12 cellular contexts compared by ENCODE assay signal in genomic region chr19:13537454-13537853, GRCh38. TPM values are rescaled to one million over a fixed set of nuclear protein-coding genes. Genes with fewer than 3 reads are reported as not detected.
DNase-seq lines count a peak whose midpoint lies in the region; ATAC-seq, FAIRE-seq and TF ChIP-seq lines count a peak whose summit lies in the region.
"Had no signal": no experiment of that assay in that cellular context is flagged by ENCODE, and none has a peak within 500 bp of the region (broad histone marks: within the 10 kb centered on the region; RNA-seq: fewer than 3 reads in every experiment).

No MANE protein-coding gene starts in this region.

- 19% methylated on average over 5 of the region's 6 CpGs for WGBS in HepG2 (ENCODE audit: low lambda C conversion rate)
- WGBS in right lobe of liver (ENCODE audit: insufficient coverage, low coverage, low lambda C conversion rate, missing lambda C conversion rate), result 67% methylated on average over 2 of the region's 6 CpGs
- 51 to 56% methylated on average over 6 of the region's 6 CpGs for WGBS in lower leg skin, 2 donors
- 33 to 56% (median 53%) methylated on average over 5 to 6 of the region's 6 CpGs for WGBS in adrenal gland, 4 donors

- in situ Hi-C loops in HepG2 (cut with HindIII; ENCODE audit: extremely low pct_ligation_motif_present, low pct_unique_long_range_greater_than_20kb), result no loop called here

- no peak for FAIRE-seq in HepG2 (lab: Jason Lieb, UNC)
- no peak for FAIRE-seq in HTR-8/SVneo (lab: Jason Lieb, UNC)

- no peaks in the 10 kb centered on the region for H3K4me1 ChIP-seq in HepG2 (ENCODE audit: insufficient read depth, low read length)
- no peaks in the 10 kb centered on the region for H3K4me1 ChIP-seq in right lobe of liver
- H3K4me1 ChIP-seq in adrenal gland (replicated peaks in 1 of 2), result no peaks in the 10 kb centered on the region
- H3K4me1 ChIP-seq: gastroesophageal sphincter, thyroid gland had no signal

- H3K27ac ChIP-seq in HepG2 (ENCODE audit: extremely low read length, insufficient read depth, low read length) (no peak overlapping the region), right lobe of liver (no peak overlapping the region), adrenal gland (no peak overlapping the region)
- H3K27ac ChIP-seq: gastroesophageal sphincter, thyroid gland had no signal

- no peak overlapping the region for H3K9ac ChIP-seq in HepG2 (ENCODE audit: insufficient read depth, low read depth, low read length)

- CTCF ChIA-PET in HepG2 (lab: Yijun Ruan, JAX; ENCODE audit: low intra/inter-chr PET ratio, low total read pairs), result no interaction called here

- H3K4me3 ChIP-seq in HepG2 (replicated peaks in 1 of 3; ENCODE audit: insufficient read depth in 1 of 3, low read depth in 2 of 3, low read length in 3 of 3), result no peak overlapping the region
- no peak overlapping the region for H3K4me3 ChIP-seq in right lobe of liver
- no peak overlapping the region for H3K4me3 ChIP-seq in lower leg skin (ENCODE audit: low read depth, poor library complexity, severe bottlenecking)
- no peak overlapping the region for H3K4me3 ChIP-seq in adrenal gland
- H3K4me3 ChIP-seq: gastroesophageal sphincter, thyroid gland had no signal

- BruUV-seq in HepG2 (replicated peaks; lab: Mats Ljungman, UMichigan), result no TSS peak

- no peaks in the 10 kb centered on the region for H4K20me1 ChIP-seq in HepG2 (ENCODE audit: insufficient read depth, low read length)

- POLR2A ChIA-PET in HepG2 (lab: Yijun Ruan, JAX), result no interaction called here

- TF ChIP-seq EP300 in HepG2 (IDR thresholded peaks at IDR 0.05; ENCODE audit: low read depth in 2 of 2, low read length in 2 of 2) (no peak), HepG2 (CRISPR knock-in tag; IDR thresholded peaks at IDR 0.05; ENCODE audit: borderline replicate concordance) (no peak)

- H3K27me3 ChIP-seq in HepG2 (ENCODE audit: control insufficient read depth in 1 of 2, insufficient read depth in 2 of 2, low read length in 2 of 2) (peaks cover 0 to 2% of the 10 kb centered on the region in 2 experiments; a peak in 1 of 5 replicates), right lobe of liver (no peaks in the 10 kb centered on the region), adrenal gland (no peaks in the 10 kb centered on the region)
- H3K27me3 ChIP-seq: thyroid gland had no signal

- TF ChIP-seq CTCF in HepG2 (CRISPR knock-in tag; IDR thresholded peaks at IDR 0.05) (no peak), right lobe of liver (IDR thresholded peaks at IDR 0.05) (no peak), lower leg skin (IDR thresholded peaks at IDR 0.05) (no peak), adrenal gland (IDR thresholded peaks at IDR 0.05) (no peak)

- H3K4me2 ChIP-seq in HepG2 (ENCODE audit: low read depth, low read length), result no peak overlapping the region

- intact Hi-C loops in HepG2 (cut with micrococcal nuclease; ENCODE audit: unreplicated experiment), result no loop called here
- intact Hi-C loops in right lobe of liver (cut with DNase I), result no loop called here
- intact Hi-C loops in lower leg skin (cut with DNase I; ENCODE audit: low total_unique reads), result no loop called here
- intact Hi-C loops in adrenal gland (cut with DNase I), result no loop called here

- no peak for DNase-seq in HepG2 (ENCODE audit: low spot score)
- DNase-seq in right lobe of liver, result no peak
- peak; percentile 96 for DNase-seq in NCI-H2196 (lab: John Stamatoyannopoulos, UW; ENCODE audit: unreplicated experiment)
- DNase-seq in RPMI8226, result peak; percentile 53
- no peak for DNase-seq in lower leg skin (ENCODE audit: low spot score in 2 of 2)
- DNase-seq in adrenal gland, result no peak
- no peak for DNase-seq in HTR-8/SVneo (ENCODE audit: insufficient read length, low spot score)
- no peak for DNase-seq in islet precursor cell
- DNase-seq: activated naive CD8-positive, alpha-beta T cell treated with anti-CD3 and anti-CD28 coated beads, Interleukin-2, amount 10 ng/mL, durations not matched to agents 7 days and 5 days; caudate nucleus; thyroid gland had no signal

- H3K36me3 ChIP-seq in HepG2 (replicated peaks in 1 of 2; ENCODE audit: control insufficient read depth in 1 of 2, insufficient read depth in 2 of 2, low read length in 2 of 2) (no peaks in the 10 kb centered on the region), right lobe of liver (no peaks in the 10 kb centered on the region), adrenal gland (replicated peaks in 1 of 2) (no peaks in the 10 kb centered on the region)
- H3K36me3 ChIP-seq: gastroesophageal sphincter, thyroid gland had no signal

- TF ChIP-seq POLR2A in HepG2 (IDR thresholded peaks at IDR 0.05; ENCODE audit: insufficient read depth in 1 of 2, low read depth in 2 of 2, low read length in 2 of 2) (no peak), right lobe of liver (IDR thresholded peaks at IDR 0.05) (no peak), lower leg skin (IDR thresholded peaks at IDR 0.05) (no peak), adrenal gland (IDR thresholded peaks at IDR 0.05) (no peak)

- no peaks in the 10 kb centered on the region for H3K9me3 ChIP-seq in HepG2 (ENCODE audit: low read length)
- no peaks in the 10 kb centered on the region for H3K9me3 ChIP-seq in right lobe of liver
- no peaks in the 10 kb centered on the region for H3K9me3 ChIP-seq in adrenal gland (replicated peaks in 1 of 3)
- H3K9me3 ChIP-seq: thyroid gland had no signal

- no peak for ATAC-seq in HepG2
- no peak for ATAC-seq in right lobe of liver
- ATAC-seq: gastroesophageal sphincter had no signal

- no peaks in the 10 kb centered on the region for H3K79me2 ChIP-seq in HepG2 (ENCODE audit: insufficient read depth, low read length)

- TF ChIP-seq RAD21 in HepG2 (CRISPR knock-in tag; IDR thresholded peaks at IDR 0.05), result no peak

- no peak overlapping the region for H2AFZ ChIP-seq in HepG2 (ENCODE audit: low read length)

TF ChIP-seq in HepG2, 621 proteins besides CTCF, POLR2A, EP300 and RAD21 (continues in another document):
- TF ChIP-seq REPIN1 (CRISPR knock-in tag; IDR thresholded peaks at IDR 0.05; ENCODE audit: borderline replicate concordance, low read depth), result no peak
- TF ChIP-seq SNAPC4 (CRISPR knock-in tag; IDR thresholded peaks at IDR 0.05), result no peak

RNA-seq across cellular contexts. Expression of gene CACNA1A, which starts 31.2 kb away (rescaled TPM):
- total RNA-seq in HepG2 (2016; rRNA removed; fragmentation: Illumina TruSeq; extraction: Trizol) (not detected in 2 replicates), right lobe of liver (under 1 TPM in 1 of 6 experiments, not detected in 5; 0.11 TPM), lower leg skin (under 1 TPM in 3 of 4 donors, not detected in 1; 0.16 to 0.46 (median 0.22) TPM), adrenal gland (1 to 10 TPM in 5 of 8 donors, under 1 TPM in 2, not detected in 1; 0.52 to 9.7 (median 1.9) TPM)
- not detected in 2 replicates for total RNA-seq in HepG2 (2016; cell fraction: cytosol; rRNA removed; fragmentation: Illumina TruSeq; extraction: Trizol; ENCODE audit: low read depth)
- not detected in 2 replicates for total RNA-seq in HepG2 (2016; cell fraction: insoluble cytoplasmic fraction; rRNA removed; fragmentation: Illumina TruSeq; extraction: Trizol)
- total RNA-seq in HepG2 (2016; cell fraction: membrane; rRNA removed; fragmentation: Illumina TruSeq; extraction: Trizol), result not detected in 2 replicates
- total RNA-seq in HepG2 (2016; cell fraction: nucleus; rRNA removed; fragmentation: Illumina TruSeq; extraction: Trizol), result not detected in 2 replicates
- polyA plus RNA-seq in HepG2 (2011; rRNA removed) (not detected in 2 replicates), adrenal gland (10 to 100 TPM in 1 of 3 donors, 1 to 10 TPM in 2; 5.7 to 35.4 (median 5.7) TPM)
- not detected in 2 replicates for polyA plus RNA-seq in HepG2 (2011; cell fraction: cytosol; rRNA removed)
- polyA plus RNA-seq in HepG2 (2011; cell fraction: nucleus; rRNA removed), result not detected in 2 replicates
- not detected in 2 replicates for polyA plus RNA-seq in HepG2 (2012)
- not detected in 2 replicates for polyA plus RNA-seq in HepG2 (2016; cell fraction: cytosol; fragmentation: Illumina TruSeq; extraction: Trizol; ENCODE audit: low read depth)
- polyA plus RNA-seq in HepG2 (2016; cell fraction: insoluble cytoplasmic fraction; fragmentation: Illumina TruSeq; extraction: Trizol; ENCODE audit: low read depth), result not detected in 2 replicates
- polyA plus RNA-seq in HepG2 (2016; cell fraction: membrane; fragmentation: Illumina TruSeq; extraction: Trizol; ENCODE audit: low read depth), result not detected in 2 replicates
- polyA plus RNA-seq in HepG2 (2016; cell fraction: nucleus; fragmentation: Illumina TruSeq; extraction: Trizol; ENCODE audit: insufficient read depth, low read depth), result not detected in 2 replicates
- 0.23 TPM in 1 of 2 replicates, not detected in the other for polyA minus RNA-seq in HepG2 (2011; rRNA and poly(A)+ RNA removed; ENCODE audit: low replicate concordance)
- not detected in 2 replicates for polyA minus RNA-seq in HepG2 (2011; cell fraction: cytosol; rRNA and poly(A)+ RNA removed)
- not detected in 2 replicates for polyA minus RNA-seq in HepG2 (2011; cell fraction: nucleus; rRNA and poly(A)+ RNA removed)

Comparison
In these comparisons a context has a peak if more than half of its experiments do, and no peak if none do; other contexts are left out.
1. DNase-seq: peak in NCI-H2196 (single experiment) and RPMI8226 (single experiment); none in HepG2 (single experiment), right lobe of liver (0 of 3), lower leg skin (0 of 2), adrenal gland (0 of 7), HTR-8/SVneo (single experiment) and islet precursor cell (single experiment).